ENCODE assay signal across 8 cellular contexts in the genomic region with DNA sequence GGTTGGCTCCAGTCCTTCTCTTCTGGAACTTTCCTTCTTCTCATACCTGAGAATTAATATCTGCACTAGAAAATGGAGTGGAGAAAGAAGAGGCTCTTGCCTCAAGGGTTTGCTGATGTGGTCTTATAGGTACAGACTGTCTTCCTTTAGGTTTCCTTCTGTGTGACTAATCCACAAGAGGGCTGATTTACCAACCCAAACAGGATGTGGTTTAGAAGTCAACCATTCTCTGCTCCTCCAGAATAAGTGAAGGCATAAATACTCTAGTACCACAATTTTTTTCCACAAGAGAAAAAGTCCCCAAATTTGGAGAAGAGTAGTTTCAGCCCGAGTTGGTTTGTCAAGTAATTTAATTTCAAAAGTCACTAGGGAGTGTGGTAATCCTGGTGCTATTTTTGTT.
DNase-seq lines count a peak whose midpoint lies in the region; ATAC-seq and TF ChIP-seq lines count a peak whose summit lies in the region.

No MANE protein-coding gene starts in this region.

- H3K27ac ChIP-seq in skin epidermis, result peak overlapping the region in 11 of 21 experiments; percentile 1 to 74 (median 47)

- H3K9me3 Mint-ChIP-seq in chondrocyte (ENCODE audit: low read depth), result no peaks in the 10 kb centered on the region

- no peak for TF ChIP-seq CTCF in chondrocyte (IDR thresholded peaks at IDR 0.05)

- peaks cover 41% of the 10 kb centered on the region for H3K4me1 Mint-ChIP-seq in chondrocyte (ENCODE audit: low read depth)

- no peaks in the 10 kb centered on the region for H3K27me3 Mint-ChIP-seq in chondrocyte (ENCODE audit: low read depth)

- H3K4me3 Mint-ChIP-seq in chondrocyte (ENCODE audit: unreplicated experiment), result no peak overlapping the region

- peak; percentile 78 for ATAC-seq in GM21360 (IDR thresholded peaks at IDR 0.05; ENCODE audit: unreplicated experiment)

- DNase-seq in ACHN, result peak; percentile 67
- DNase-seq in NOMO-1 treated with dmso at 0.1 percent for 144 hours (lab: John Stamatoyannopoulos, UW; ENCODE audit: unreplicated experiment), result peak; percentile 57
- DNase-seq in chondrocyte (ENCODE audit: low spot score), result no peak
- no peak for DNase-seq in midbrain (lab: John Stamatoyannopoulos, UW)
- no peak for DNase-seq in ureter (ENCODE audit: low spot score)
- DNase-seq in COLO668 (lab: John Stamatoyannopoulos, UW; ENCODE audit: unreplicated experiment), result no peak

- in situ Hi-C loops in ACHN (cut with HindIII; ENCODE audit: low pct_ligation_motif_present, low pct_unique_long_range_greater_than_20kb, low sequenced_read_pairs), result no loop called here

- peak overlapping the region; percentile 24 for H3K27ac Mint-ChIP-seq in chondrocyte (ENCODE audit: unreplicated experiment)

- H3K36me3 Mint-ChIP-seq in chondrocyte (ENCODE audit: low read depth), result peaks cover 47% of the 10 kb centered on the region

- no peak overlapping the region for H3K4me3 ChIP-seq in skin epidermis

Comparison
In these comparisons a context has a peak if more than half of its experiments do, and no peak if none do; other contexts are left out.
1. DNase-seq: peak in ACHN (single experiment) and NOMO-1 treated with dmso at 0.1 percent for 144 hours (single experiment); none in chondrocyte (single experiment), midbrain (single experiment), ureter (single experiment) and COLO668 (single experiment).